ENCODE assay signal across 13 cellular contexts in genomic region chr15:70741677-70742293, GRCh38. TPM values are rescaled to one million over a fixed set of nuclear protein-coding genes. Genes with fewer than 3 reads are reported as not detected.
DNase-seq lines count a peak whose midpoint lies in the region; ATAC-seq, FAIRE-seq and TF ChIP-seq lines count a peak whose summit lies in the region.
"Had no signal": no experiment of that assay in that cellular context is flagged by ENCODE, and none has a peak within 500 bp of the region (broad histone marks: within the 10 kb centered on the region; RNA-seq: fewer than 3 reads in every experiment).

No MANE protein-coding gene starts in this region.

- intact Hi-C loops in OCI-LY7 (cut with micrococcal nuclease; ENCODE audit: unreplicated experiment) (no loop called here), Caco-2 (cut with micrococcal nuclease; ENCODE audit: unreplicated experiment) (no loop called here)

- POLR2A ChIA-PET in OCI-LY7 (lab: Charles Lee) (no interaction called here), Caco-2 (lab: Charles Lee) (no interaction called here)

- H3K9me3 ChIP-seq in lung (ENCODE audit: control insufficient read depth in 2 of 2, insufficient read depth in 1 of 2, low read length in 1 of 2) (no peaks in the 10 kb centered on the region), neural progenitor cell (ENCODE audit: low read depth) (no peaks in the 10 kb centered on the region), OCI-LY7 (ENCODE audit: low read length) (no peaks in the 10 kb centered on the region), Caco-2 (no peaks in the 10 kb centered on the region)

- no peaks in the 10 kb centered on the region for H3K9me2 ChIP-seq in OCI-LY7 (ENCODE audit: insufficient read depth, low read length)

- no peak for TF ChIP-seq CTCF in bronchial epithelial cell (IDR thresholded peaks at IDR 0.05; ENCODE audit: insufficient read depth, low read length, severe bottlenecking)
- no peak for TF ChIP-seq CTCF in lung (IDR thresholded peaks at IDR 0.05; ENCODE audit: control extremely low read depth, extremely low read depth)
- TF ChIP-seq CTCF in neural progenitor cell (IDR thresholded peaks at IDR 0.05): no peak
- TF ChIP-seq CTCF in OCI-LY7 (conservative IDR thresholded peaks at IDR 0.05; ENCODE audit: low read length): no peak
- no peak for TF ChIP-seq CTCF in Caco-2 (IDR thresholded peaks at IDR 0.05; ENCODE audit: insufficient read depth in 1 of 2, low read depth in 1 of 2, low read length in 1 of 2, severe bottlenecking in 1 of 2, unreplicated experiment in 1 of 2)

- H3K4me2 ChIP-seq in neural progenitor cell (no peak overlapping the region), OCI-LY7 (ENCODE audit: low read length) (no peak overlapping the region)

- ATAC-seq in lung (ENCODE audit: insufficient read depth, low FRiP score): peak; percentile 58
- ATAC-seq in HG03457 (IDR thresholded peaks at IDR 0.05; ENCODE audit: unreplicated experiment): no peak
- ATAC-seq: CD8-positive, alpha-beta T cell had no signal

- H3K79me2 ChIP-seq in neural progenitor cell (ENCODE audit: low read depth) (peaks cover 7% of the 10 kb centered on the region), OCI-LY7 (ENCODE audit: insufficient read depth, low read depth, low read length) (no peaks in the 10 kb centered on the region)

- H3K9me3 Mint-ChIP-seq in neural progenitor cell (no peaks in the 10 kb centered on the region), Caco-2 (ENCODE audit: unreplicated experiment) (no peaks in the 10 kb centered on the region)
- H3K9me3 Mint-ChIP-seq: CD8-positive, alpha-beta T cell; stimulated activated naive CD8-positive, alpha-beta T cell treated with anti-CD3 and anti-CD28 coated beads, Interleukin-15, Interleukin-2, amounts not matched to agents 100 ng/mL and 50 ng/mL, for 24 hours had no signal

- H3K4me1 ChIP-seq in lung (ENCODE audit: control insufficient read depth in 2 of 2, insufficient read depth in 2 of 2, low read length in 2 of 2) (peaks cover 9 to 17% of the 10 kb centered on the region in 2 donors), neural progenitor cell (no peaks in the 10 kb centered on the region), OCI-LY7 (ENCODE audit: insufficient read depth, low read length, poor library complexity, severe bottlenecking) (no peaks in the 10 kb centered on the region), Caco-2 (peaks cover 13% of the 10 kb centered on the region)

- H3K27ac ChIP-seq in lung (ENCODE audit: low read depth in 1 of 2, low read length in 1 of 2) (peak overlapping the region in 1 of 2 donors; percentile 53), neural progenitor cell (no peak overlapping the region), OCI-LY7 (ENCODE audit: low read depth, low read length, poor library complexity, severe bottlenecking) (no peak overlapping the region)

- DNase-seq in AG08396 (ENCODE audit: low spot score) (peak; percentile 24), MV-4-11 (lab: John Stamatoyannopoulos, UW) (peak; percentile 58), bronchial epithelial cell (ENCODE audit: low read depth) (peak; percentile 92), lung (ENCODE audit: low spot score) (no peak), neural progenitor cell (ENCODE audit: low spot score) (no peak), OCI-LY7 (ENCODE audit: low spot score) (no peak), Caco-2 (no peak)
- DNase-seq: activated CD8-positive, alpha-beta memory T cell treated with anti-CD3 and anti-CD28 coated beads, Interleukin-2, amount 50 U/mL, for 48 hours; CD8-positive, alpha-beta T cell; foreskin melanocyte; NCI-H524 treated with DMSO at 0.1 percent for 48 hours had no signal

- no peaks in the 10 kb centered on the region for H3F3A ChIP-seq in neural progenitor cell (ENCODE audit: low read depth)

- H3K4me3 Mint-ChIP-seq in neural progenitor cell: no peak overlapping the region
- no peak overlapping the region for H3K4me3 Mint-ChIP-seq in Caco-2 (ENCODE audit: unreplicated experiment)
- H3K4me3 Mint-ChIP-seq: CD8-positive, alpha-beta T cell; stimulated activated naive CD8-positive, alpha-beta T cell treated with anti-CD3 and anti-CD28 coated beads, Interleukin-15, Interleukin-2, amounts not matched to agents 100 ng/mL and 50 ng/mL, for 24 hours had no signal

- CTCF ChIA-PET in OCI-LY7 (lab: Charles Lee; ENCODE audit: unreplicated experiment) (no interaction called here), Caco-2 (lab: Charles Lee) (no interaction called here)

- 45 to 62% methylated on average over 2 of the region's 2 CpGs for WGBS in lung, 2 donors

- FAIRE-seq in bronchial epithelial cell (lab: Jason Lieb, UNC): peak; percentile 85

- H3K27ac Mint-ChIP-seq in neural progenitor cell (no peak overlapping the region), Caco-2 (ENCODE audit: unreplicated experiment) (no peak overlapping the region)
- H3K27ac Mint-ChIP-seq: CD8-positive, alpha-beta T cell; stimulated activated naive CD8-positive, alpha-beta T cell treated with anti-CD3 and anti-CD28 coated beads, Interleukin-15, Interleukin-2, amounts not matched to agents 100 ng/mL and 50 ng/mL, for 24 hours had no signal

- no peak overlapping the region for H3K9ac ChIP-seq in neural progenitor cell

- H3K4me1 Mint-ChIP-seq in neural progenitor cell (no peaks in the 10 kb centered on the region), Caco-2 (ENCODE audit: low read depth, unreplicated experiment) (peaks cover 18% of the 10 kb centered on the region)

- H3K4me3 ChIP-seq in bronchial epithelial cell (ENCODE audit: low read depth, low read length) (no peak overlapping the region), lung (no peak overlapping the region), neural progenitor cell (no peak overlapping the region), OCI-LY7 (ENCODE audit: low read depth, low read length, poor library complexity, severe bottlenecking) (no peak overlapping the region), Caco-2 (ENCODE audit: low read depth, low read length) (no peak overlapping the region)

- H4K20me1 ChIP-seq in neural progenitor cell (ENCODE audit: low read depth) (peaks cover 6% of the 10 kb centered on the region), OCI-LY7 (ENCODE audit: insufficient read depth, low read length) (no peaks in the 10 kb centered on the region)

- H3K36me3 Mint-ChIP-seq in neural progenitor cell: peaks cover 2% of the 10 kb centered on the region
- peaks cover 4% of the 10 kb centered on the region for H3K36me3 Mint-ChIP-seq in Caco-2 (ENCODE audit: insufficient read depth, unreplicated experiment)
- H3K36me3 Mint-ChIP-seq: CD8-positive, alpha-beta T cell had no signal

- no TSS peak for BruUV-seq in OCI-LY7 (replicated peaks; lab: Mats Ljungman, UMichigan)
- BruUV-seq in Caco-2 (replicated peaks; lab: Mats Ljungman, UMichigan): no TSS peak

- H3K27me3 Mint-ChIP-seq in neural progenitor cell (ENCODE audit: insufficient read depth, low read depth) (no peaks in the 10 kb centered on the region), Caco-2 (ENCODE audit: insufficient read depth, unreplicated experiment) (no peaks in the 10 kb centered on the region)
- H3K27me3 Mint-ChIP-seq: stimulated activated naive CD8-positive, alpha-beta T cell treated with anti-CD3 and anti-CD28 coated beads, Interleukin-15, Interleukin-2, amounts not matched to agents 100 ng/mL and 50 ng/mL, for 24 hours had no signal

- H3K36me3 ChIP-seq in bronchial epithelial cell (ENCODE audit: control insufficient read depth, insufficient read depth, low read length): no peaks in the 10 kb centered on the region
- no peaks in the 10 kb centered on the region for H3K36me3 ChIP-seq in lung (ENCODE audit: control insufficient read depth in 2 of 2, insufficient read depth in 2 of 2, low read length in 2 of 2)
- no peaks in the 10 kb centered on the region for H3K36me3 ChIP-seq in neural progenitor cell
- no peaks in the 10 kb centered on the region for H3K36me3 ChIP-seq in OCI-LY7 (ENCODE audit: insufficient read depth, low read length)
- H3K36me3 ChIP-seq in Caco-2 (ENCODE audit: control insufficient read depth, insufficient read depth, low read length): no peaks in the 10 kb centered on the region

- H2AFZ ChIP-seq in neural progenitor cell (replicated peaks) (no peak overlapping the region), OCI-LY7 (ENCODE audit: low read length) (no peak overlapping the region)

- H3K27me3 ChIP-seq in bronchial epithelial cell (ENCODE audit: control insufficient read depth, insufficient read depth, low read length) (no peaks in the 10 kb centered on the region), lung (ENCODE audit: control insufficient read depth, insufficient read depth) (no peaks in the 10 kb centered on the region), neural progenitor cell (no peaks in the 10 kb centered on the region), Caco-2 (replicated peaks; ENCODE audit: control insufficient read depth, insufficient read depth, low read length) (no peaks in the 10 kb centered on the region)

RNA-seq across cellular contexts. Expression of gene UACA, which starts 21.6 kb away (rescaled TPM):
- total RNA-seq in bronchial epithelial cell (18.2 and 30.5 TPM in 2 replicates), lung (100 to 1,000 TPM in 1 of 2 donors, 10 to 100 TPM in 1; 37.1 to 195 TPM), neural progenitor cell (ENCODE audit: low replicate concordance) (33.0 and 70.0 TPM in 2 replicates), OCI-LY7 (2022) (not detected in 2 replicates), Caco-2 (2022) (120 and 141 TPM in 2 replicates)
- polyA plus RNA-seq in lung: 10 to 100 TPM in 1 of 2 donors, 1 to 10 TPM in 1; 9.2 to 38.7 TPM
- not detected in 2 replicates for total RNA-seq in OCI-LY7 (2014; rRNA removed; shearing (Covaris generic))

Comparison
In these comparisons a context has a peak if more than half of its experiments do, and no peak if none do; other contexts are left out.
1. DNase-seq: peak in AG08396 (single experiment), MV-4-11 (single experiment) and bronchial epithelial cell (single experiment); none in lung (single experiment), neural progenitor cell (single experiment), OCI-LY7 (single experiment) and Caco-2 (0 of 2).
2. RNA of gene UACA, which starts 21.6 kb away (total RNA-seq): 37.1 to 195 TPM in lung, 120 to 141 TPM in Caco-2, 33.0 to 70.0 TPM in neural progenitor cell and 18.2 to 30.5 TPM in bronchial epithelial cell; not detected in OCI-LY7; every median in the first group is over 10 times any median in the second.